29 cellular contexts compared by ENCODE assay signal in the genomic region with DNA sequence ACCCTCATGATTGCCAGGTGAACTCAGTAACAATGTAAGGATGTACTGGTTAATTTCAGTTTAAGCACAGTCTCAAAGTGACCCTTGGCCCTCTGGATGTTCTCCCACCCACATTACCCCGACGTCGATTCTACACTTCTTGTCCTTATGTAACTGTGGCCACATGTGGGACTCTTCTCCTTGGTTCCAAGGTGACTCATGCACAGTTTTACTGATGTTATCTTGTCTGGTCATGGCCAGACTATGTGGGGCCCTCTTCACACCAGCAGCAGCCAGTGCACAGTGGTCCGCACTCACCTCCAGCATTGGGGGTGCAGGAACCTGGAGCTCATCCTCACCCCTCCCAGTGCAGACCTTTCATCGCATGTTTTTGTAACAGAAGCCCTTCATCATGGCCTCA.
"Had no signal": no experiment of that assay in that cellular context is flagged by ENCODE, and none has a peak within 500 bp of the region (broad histone marks: within the 10 kb centered on the region; RNA-seq: fewer than 3 reads in every experiment).

No MANE protein-coding gene starts in this region.

- H3K36me3 ChIP-seq: colonic mucosa, esophagus muscularis mucosa, esophagus squamous epithelium, gastrocnemius medialis, gastroesophageal sphincter, heart left ventricle, heart right ventricle had no signal

- DNase-seq: colonic mucosa; cortex of kidney; dermis blood vessel endothelial cell; dorsolateral prefrontal cortex; effector CD4-positive, alpha-beta T cell; effector CD8-positive, alpha-beta T cell; effector memory CD4-positive, alpha-beta T cell; effector memory CD8-positive, alpha-beta T cell; endodermal cell; erythroblast; esophagus squamous epithelium; foreskin fibroblast; foreskin keratinocyte; foreskin melanocyte; gastrocnemius medialis; glutamatergic neuron; head of caudate nucleus; heart left ventricle; heart right ventricle had no signal

- FAIRE-seq: colon, endometrium, endothelial cell of umbilical vein, frontal cortex had no signal

- H3K27me3 Mint-ChIP-seq: dendritic cell treated with granulocyte-macrophage colony-stimulating factor and Interleukin-4, amounts not matched to agents 40 ng/mL and 50 ng/mL, for 4 days; effector memory CD8-positive, alpha-beta T cell had no signal

- H3K9me3 ChIP-seq: colonic mucosa, esophagus squamous epithelium, gastrocnemius medialis, gastroesophageal sphincter had no signal

- H3K4me3 ChIP-seq: colonic mucosa, coronary artery, dorsolateral prefrontal cortex, esophagus muscularis mucosa, esophagus squamous epithelium, gastrocnemius medialis, gastroesophageal sphincter, heart left ventricle, heart right ventricle had no signal

- H3K27me3 ChIP-seq: colonic mucosa, esophagus muscularis mucosa, esophagus squamous epithelium, foreskin keratinocyte, gastrocnemius medialis, gastroesophageal sphincter, heart left ventricle had no signal

- ATAC-seq: effector memory CD8-positive, alpha-beta T cell; esophagus mucosa; foreskin keratinocyte; gastrocnemius medialis; gastroesophageal sphincter; heart left ventricle; heart right ventricle had no signal

- H3K27ac Mint-ChIP-seq: dendritic cell treated with granulocyte-macrophage colony-stimulating factor and Interleukin-4, amounts not matched to agents 40 ng/mL and 50 ng/mL, for 4 days; effector memory CD8-positive, alpha-beta T cell; endodermal cell had no signal

- H3K4me3 Mint-ChIP-seq: dendritic cell treated with granulocyte-macrophage colony-stimulating factor and Interleukin-4, amounts not matched to agents 40 ng/mL and 50 ng/mL, for 4 days; effector memory CD8-positive, alpha-beta T cell; endodermal cell had no signal

- H3K27ac ChIP-seq: colonic mucosa, coronary artery, dorsolateral prefrontal cortex, epithelial cell of prostate, esophagus muscularis mucosa, esophagus squamous epithelium, foreskin keratinocyte, gastrocnemius medialis, gastroesophageal sphincter, heart left ventricle, heart right ventricle had no signal

- H3K9me3 Mint-ChIP-seq: endodermal cell had no signal

- H3K4me1 ChIP-seq: colonic mucosa, esophagus muscularis mucosa, esophagus squamous epithelium, foreskin keratinocyte, gastrocnemius medialis, gastroesophageal sphincter, heart left ventricle, heart right ventricle had no signal

- H3K4me1 Mint-ChIP-seq: endodermal cell had no signal
